ENCODE assay signal across 9 cellular contexts in genomic region chr1:160206421-160207117, GRCh38. TPM values are rescaled to one million over a fixed set of nuclear protein-coding genes. Genes with fewer than 3 reads are reported as not detected.
DNase-seq lines count a peak whose midpoint lies in the region; ATAC-seq and TF ChIP-seq lines count a peak whose summit lies in the region.
"Had no signal": no experiment of that assay in that cellular context is flagged by ENCODE, and none has a peak within 500 bp of the region (broad histone marks: within the 10 kb centered on the region; RNA-seq: fewer than 3 reads in every experiment).

No MANE protein-coding gene starts in this region.

- H3K4me1 ChIP-seq in HUES6 (ENCODE audit: control insufficient read depth, insufficient read depth, low read length) (peaks cover 64% of the 10 kb centered on the region), sigmoid colon (peaks cover 0 to 65% (median 59%) of the 10 kb centered on the region in 4 donors)

- H3K4me3 Mint-ChIP-seq in CD4-positive, alpha-beta T cell: peak overlapping the region; percentile 90
- H3K4me3 Mint-ChIP-seq in WTC11: peak overlapping the region; percentile 77

- CTCF ChIA-PET in CD4-positive, alpha-beta T cell (lab: Charles Lee): no interaction called here
- CTCF ChIA-PET in WTC11 (lab: Charles Lee): interaction anchor here (0.6 to 8.9 kb wide), 8 partner anchors 13 to 105 kb away, joined by 3 to 85 read pairs (median 5); no protein-coding TSS in a partner anchor

- no peak for DNase-seq in CD4-positive, alpha-beta T cell
- no peak for DNase-seq in WTC11 (ENCODE audit: low spot score)
- peak; percentile 48 for DNase-seq in germinal center (ENCODE audit: low spot score)
- no peak for DNase-seq in sigmoid colon
- no peak for DNase-seq in stimulated activated CD4-positive, alpha-beta T cell treated with anti-CD3 and anti-CD28 coated beads, Interleukin-4, amount 100 ng/mL, for 1 hour
- no peak for DNase-seq in NCI-H1930 (lab: John Stamatoyannopoulos, UW)

- H3K9ac ChIP-seq in HUES6 (ENCODE audit: low read length): peak overlapping the region; percentile 97

- no peaks in the 10 kb centered on the region for H3K27me3 Mint-ChIP-seq in CD4-positive, alpha-beta T cell
- H3K27me3 Mint-ChIP-seq in WTC11 (ENCODE audit: low read depth): no peaks in the 10 kb centered on the region; the same call in 1 of the 2 replicates

- peak overlapping the region; percentile 87 for H3K4me3 ChIP-seq in HUES6 (ENCODE audit: low read depth, low read length)
- H3K4me3 ChIP-seq in sigmoid colon: peak overlapping the region; percentile 80 to 95 (median 90)

- TF ChIP-seq EP300 in sigmoid colon (IDR thresholded peaks at IDR 0.05): no peak

- no peaks in the 10 kb centered on the region for H3K9me3 ChIP-seq in CD4-positive, alpha-beta T cell (ENCODE audit: control insufficient read depth, low read length)
- no peaks in the 10 kb centered on the region for H3K9me3 ChIP-seq in HUES6 (ENCODE audit: control insufficient read depth, insufficient read depth, low read depth, low read length)
- H3K9me3 ChIP-seq in sigmoid colon: no peaks in the 10 kb centered on the region

- peaks cover 42% of the 10 kb centered on the region for H3K4me1 Mint-ChIP-seq in CD4-positive, alpha-beta T cell (ENCODE audit: low read depth)
- peaks cover 63% of the 10 kb centered on the region for H3K4me1 Mint-ChIP-seq in WTC11

- TF ChIP-seq POLR2A in sigmoid colon (IDR thresholded peaks at IDR 0.05): no peak

- H3K36me3 Mint-ChIP-seq in CD4-positive, alpha-beta T cell (ENCODE audit: low read depth): peaks cover 4% of the 10 kb centered on the region
- peaks cover 15% of the 10 kb centered on the region for H3K36me3 Mint-ChIP-seq in WTC11

- H3K36me3 ChIP-seq in HUES6 (ENCODE audit: control insufficient read depth, insufficient read depth, low read length): peaks cover 47% of the 10 kb centered on the region
- H3K36me3 ChIP-seq in sigmoid colon: peaks cover 0 to 4% (median under 1%) of the 10 kb centered on the region in 4 donors

- intact Hi-C loops in CD4-positive, alpha-beta T cell (cut with DNase I, micrococcal nuclease): loop anchor here (5.0 kb wide), 2 partner anchors 46 to 109 kb away; partner anchors contain the start of gene IGSF8 (in 1 of the 2)
- intact Hi-C loops in sigmoid colon (cut with DNase I): loop anchor here (5.0 kb wide), 2 partner anchors 89 to 136 kb away; partner anchors contain the start of genes ATP1A2, COPA and NCSTN

- H3K27ac ChIP-seq in CD4-positive, alpha-beta T cell (ENCODE audit: low read depth, low read length): peak overlapping the region; percentile 33
- H3K27ac ChIP-seq in HUES6 (ENCODE audit: low read depth, low read length) (peak overlapping the region; percentile 93; the same call in 1 of the 2 replicates), sigmoid colon (peak overlapping the region; percentile 93 to 99 (median 96))

- 65 to 76% methylated on average over 9 of the region's 9 CpGs for WGBS in sigmoid colon, 2 donors

- no peak for ATAC-seq in CD4-positive, alpha-beta T cell (ENCODE audit: poor library complexity)
- ATAC-seq in WTC11 (peak; percentile 15), HG03469 (IDR thresholded peaks at IDR 0.05; ENCODE audit: unreplicated experiment) (no peak)

- H3K9me3 Mint-ChIP-seq in CD4-positive, alpha-beta T cell: no peaks in the 10 kb centered on the region
- no peaks in the 10 kb centered on the region for H3K9me3 Mint-ChIP-seq in WTC11

- peak overlapping the region; percentile 76 for H3K27ac Mint-ChIP-seq in CD4-positive, alpha-beta T cell
- peak overlapping the region; percentile 35 for H3K27ac Mint-ChIP-seq in WTC11

- H3K27me3 ChIP-seq in CD4-positive, alpha-beta T cell (ENCODE audit: control insufficient read depth, insufficient read depth, low read length): no peaks in the 10 kb centered on the region
- no peaks in the 10 kb centered on the region for H3K27me3 ChIP-seq in HUES6 (ENCODE audit: control insufficient read depth, insufficient read depth, low read length)
- no peaks in the 10 kb centered on the region for H3K27me3 ChIP-seq in sigmoid colon

- TF ChIP-seq CTCF in CD4-positive, alpha-beta T cell (IDR thresholded peaks at IDR 0.05): no peak
- TF ChIP-seq CTCF in WTC11 (IDR thresholded peaks at IDR 0.05) (no peak), sigmoid colon (IDR thresholded peaks at IDR 0.05) (no peak)

- POLR2A ChIA-PET in CD4-positive, alpha-beta T cell (lab: Charles Lee): interaction anchor here (1.0 to 1.4 kb wide), 3 partner anchors 12 to 79 kb away, joined by 3 to 9 read pairs (median 4); partner anchors contain the start of genes DCAF8 and PEX19
- POLR2A ChIA-PET in WTC11 (lab: Charles Lee): interaction anchor here (1.0 to 1.3 kb wide), 2 partner anchors 13 to 33 kb away, joined by 3 read pairs; no protein-coding TSS in a partner anchor

TF ChIP-seq in WTC11, 78 proteins besides CTCF, POLR2A, EP300 and RAD21:
- TF ChIP-seq NR3C1 (CRISPR knock-in tag; conservative IDR thresholded peaks at IDR 0.05; ENCODE audit: low read depth) (no peak), ESRRA (CRISPR knock-in tag; IDR thresholded peaks at IDR 0.05; ENCODE audit: borderline replicate concordance) (no peak), ZNF232 (CRISPR knock-in tag; IDR thresholded peaks at IDR 0.05) (no peak), ZBTB21 (CRISPR knock-in tag; IDR thresholded peaks at IDR 0.05; ENCODE audit: borderline replicate concordance) (no peak), RELA (CRISPR knock-in tag; IDR thresholded peaks at IDR 0.05; ENCODE audit: borderline replicate concordance) (no peak), TCF7 (CRISPR knock-in tag; IDR thresholded peaks at IDR 0.05; ENCODE audit: low read depth) (no peak)
TF ChIP-seq in WTC11: peak in this region for 0.

RNA-seq across cellular contexts. Expression of gene PEA15, which starts 1.4 kb away (rescaled TPM):
- 10 to 100 TPM in 1 of 2 experiments, 1 to 10 TPM in 1; 9.4 to 10.3 TPM for total RNA-seq in CD4-positive, alpha-beta T cell
- total RNA-seq in WTC11 (2021) (43.6 to 56.3 TPM (median 46.9 TPM) in 3 replicates), sigmoid colon (100 to 1,000 TPM in 1 of 4 donors, 10 to 100 TPM in 3; 65.7 to 126 (median 88.8) TPM)
- 100 to 1,000 TPM in 2 of 3 donors, 10 to 100 TPM in 1; 42.5 to 113 (median 109) TPM for polyA plus RNA-seq in sigmoid colon

RNA-seq across cellular contexts. Expression of gene CASQ1, which starts 16.2 kb away (rescaled TPM):
- not detected for total RNA-seq in CD4-positive, alpha-beta T cell
- total RNA-seq in WTC11 (2021): 0.46 to 0.50 TPM (median 0.48 TPM) in 3 replicates
- 1 to 10 TPM in 3 of 4 donors, under 1 TPM in 1; 0.66 to 9.4 (median 2.4) TPM for total RNA-seq in sigmoid colon
- polyA plus RNA-seq in sigmoid colon: under 1 TPM in 2 of 3 donors, not detected in 1; 0.28 to 0.60 TPM

RNA-seq across cellular contexts. Expression of gene ATP1A4, which starts 55.2 kb away (rescaled TPM):
- total RNA-seq in CD4-positive, alpha-beta T cell: under 1 TPM in 1 of 2 experiments, not detected in 1; 0.22 TPM
- 0.37 to 0.78 TPM (median 0.55 TPM) in 3 replicates for total RNA-seq in WTC11 (2021)
- total RNA-seq in sigmoid colon: 1 to 10 TPM in 1 of 4 donors, under 1 TPM in 1, not detected in 2; 0.27 to 3.0 TPM
- polyA plus RNA-seq in sigmoid colon: under 1 TPM in 1 of 3 donors, not detected in 2; 0.22 TPM
- total RNA-seq: T-helper 2 cell treated with Interferon-gamma antibody and Interleukin-4, amounts not matched to agents 100 ng/mL and 5 ng/mL, for 36 hours had no signal

RNA-seq across cellular contexts. Expression of gene DCAF8, which starts 55.8 kb away (rescaled TPM):
- 100 to 1,000 TPM; 151 to 154 TPM for total RNA-seq in CD4-positive, alpha-beta T cell
- total RNA-seq in WTC11 (2021) (121 to 143 TPM (median 128 TPM) in 3 replicates), sigmoid colon (100 to 1,000 TPM; 138 to 184 (median 147) TPM)
- polyA plus RNA-seq in sigmoid colon: 10 to 100 TPM; 28.2 to 76.1 (median 44.4) TPM

Comparison
In these comparisons a context has a peak if more than half of its experiments do, and no peak if none do; other contexts are left out.
1. H3K27ac ChIP-seq: peak in every context shown above with its lines; median percentile 96 in sigmoid colon; 93 in HUES6; 33 in CD4-positive, alpha-beta T cell.